ENCODE assay signal across 8 cellular contexts in the genomic region with DNA sequence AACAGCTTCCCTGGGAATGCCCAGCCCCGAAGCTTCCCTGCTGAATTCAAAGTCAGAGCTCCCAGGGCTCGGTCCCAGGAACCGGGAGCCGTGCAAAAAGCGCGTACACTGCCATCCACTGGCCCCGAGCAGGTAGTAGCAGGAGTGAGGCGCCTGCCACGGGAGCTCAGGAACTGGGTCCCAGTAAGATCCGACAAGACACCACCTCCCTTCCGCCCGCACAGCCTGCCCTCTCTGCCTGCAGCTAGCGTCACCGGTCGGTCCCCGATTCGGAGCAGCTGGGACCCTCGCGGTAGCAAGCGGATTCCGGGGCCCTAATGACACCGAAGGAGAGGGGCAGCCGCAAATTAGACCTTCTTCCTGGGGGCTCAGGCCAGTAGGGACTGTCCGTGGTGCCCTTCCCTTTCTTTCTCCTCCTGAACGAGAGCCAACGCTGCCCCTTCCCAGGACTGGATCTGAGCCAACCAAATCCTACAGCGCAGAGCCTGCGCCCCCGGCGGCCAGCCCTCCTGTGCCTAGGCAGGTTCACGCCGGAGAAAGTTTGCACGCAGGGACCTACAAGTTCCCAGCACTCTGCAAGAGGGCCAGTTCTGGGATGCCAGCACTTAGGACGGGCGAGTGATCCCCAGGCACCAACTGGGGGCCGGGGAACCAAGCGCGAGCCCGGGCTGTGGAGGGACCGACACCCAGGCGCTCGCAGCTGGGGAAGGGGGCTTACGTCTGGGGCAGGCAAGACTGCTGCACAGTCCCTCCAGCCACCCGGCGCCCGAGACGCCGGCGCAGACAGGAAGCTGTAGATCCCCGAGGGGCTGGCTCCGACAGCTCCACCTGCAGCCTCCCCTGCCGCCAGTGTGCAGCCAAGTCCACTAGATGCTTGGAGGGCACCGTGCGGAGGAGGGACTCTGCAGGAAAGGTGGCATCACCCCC. TPM values are rescaled to one million over a fixed set of nuclear protein-coding genes. Genes with fewer than 3 reads are reported as not detected.
DNase-seq lines count a peak whose midpoint lies in the region; ATAC-seq, FAIRE-seq and TF ChIP-seq lines count a peak whose summit lies in the region.

No MANE protein-coding gene starts in this region.

- BruUV-seq in K562 (replicated peaks; lab: Mats Ljungman, UMichigan), result no TSS peak

- peaks cover 0 to 13% of the 10 kb centered on the region in 2 experiments; a peak in 2 of 5 replicates for H3K4me1 ChIP-seq in K562 (replicated peaks in 1 of 2; ENCODE audit: control insufficient read depth in 2 of 2, insufficient read depth in 2 of 2, low read length in 2 of 2)

- TF ChIP-seq RAD21 in K562 (CRISPR knock-in tag; conservative IDR thresholded peaks at IDR 0.05 in 1 of 2, IDR thresholded peaks at IDR 0.05 in 1 of 2), result peak in 1 of 2 experiments; percentile 52; a peak in 2 of 4 replicates

- DNase-seq in GM12892 (ENCODE audit: insufficient read length) (peak; percentile 52), NCI-H1092 (lab: John Stamatoyannopoulos, UW) (peak; percentile 63), T-helper 22 cell (ENCODE audit: low read depth) (peak; percentile 23), K562 (ENCODE audit: extremely low read depth in 1 of 4, low spot score in 3 of 4) (peak; percentile 14 to 52 (median 34)), iPS DF 19.7 (ENCODE audit: low read depth, low spot score) (peak; percentile 69), renal cortical epithelial cell (ENCODE audit: low read depth) (peak; percentile 67)
- no peak for DNase-seq in NK-92 treated with Interleukin-12 subunit alpha and Interleukin-12 subunit beta, amount 100 ng/mL, for 24 hours (lab: John Stamatoyannopoulos, UW)

- no peak for TF ChIP-seq EP300 in K562 (IDR thresholded peaks at IDR 0.05; ENCODE audit: low read length)

- 47% methylated on average over 41 of the region's 54 CpGs for WGBS in K562 (ENCODE audit: insufficient coverage, low coverage, missing lambda C conversion rate)

- POLR2A ChIA-PET in K562 (lab: Yijun Ruan, JAX), result interaction anchor here (0.7 to 1.1 kb wide), 2 partner anchors 10 to 87 kb away, joined by 3 to 4 read pairs; no protein-coding TSS in a partner anchor

- TF ChIP-seq POLR2A in GM12892 (IDR thresholded peaks at IDR 0.05; ENCODE audit: low read depth, low read length) (no peak), K562 (conservative IDR thresholded peaks at IDR 0.05) (no peak)

- H3K9ac ChIP-seq in K562 (ENCODE audit: insufficient read depth in 1 of 2, low read depth in 2 of 2, low read length in 2 of 2), result no peak overlapping the region; a peak in 1 of 4 replicates

- no peak overlapping the region for H3K4me3 ChIP-seq in K562

- no peaks in the 10 kb centered on the region for H3K9me1 ChIP-seq in K562 (ENCODE audit: control insufficient read depth, insufficient read depth, low read length)

- H4K20me1 ChIP-seq in K562 (replicated peaks; ENCODE audit: control insufficient read depth, insufficient read depth, low read length), result no peaks in the 10 kb centered on the region

- FAIRE-seq in GM12892 (lab: Jason Lieb, UNC) (peak; percentile 92), K562 (lab: Jason Lieb, UNC) (no peak)

- intact Hi-C loops in K562 (cut with micrococcal nuclease), result loop anchor here (1.0 kb wide), 1 partner anchor 133 kb away; no protein-coding TSS in a partner anchor

- H3K4me2 ChIP-seq in K562 (ENCODE audit: insufficient read depth, low read length), result no peak overlapping the region

- peaks cover 3% of the 10 kb centered on the region; the same call in 1 of the 3 replicates for H3K36me3 ChIP-seq in K562 (ENCODE audit: control insufficient read depth, insufficient read depth, low read length)

- TF ChIP-seq CTCF in K562 (IDR thresholded peaks at IDR 0.05 in 2 of 3, conservative IDR thresholded peaks at IDR 0.05 in 1 of 3; ENCODE audit: insufficient read depth in 2 of 3, low read depth in 1 of 3, low read length in 3 of 3), result peak; percentile 57 to 69 (median 60)

- peak; percentile 84 for ATAC-seq in HG02642 (IDR thresholded peaks at IDR 0.05; ENCODE audit: poor library complexity, unreplicated experiment)
- ATAC-seq in K562, result peak; percentile 97

- in situ Hi-C loops in K562 (cut with MboI), result no loop called here

- CTCF ChIA-PET in K562 (lab: Yijun Ruan, JAX; ENCODE audit: low intra/inter-chr PET ratio), result interaction anchor here (0.9 kb wide), 1 partner anchor 97 kb away, joined by 4 read pairs; no protein-coding TSS in a partner anchor

- no peaks in the 10 kb centered on the region for H3K9me3 ChIP-seq in K562 (replicated peaks; ENCODE audit: control insufficient read depth, insufficient read depth, low read depth, low read length)

- no peak overlapping the region for H3K27ac ChIP-seq in K562 (ENCODE audit: extremely low read depth, low read depth, low read length)

- no peaks in the 10 kb centered on the region for H3K27me3 ChIP-seq in K562 (ENCODE audit: control insufficient read depth in 2 of 2, insufficient read depth in 2 of 2, low read length in 2 of 2)

- no peaks in the 10 kb centered on the region for H3K79me2 ChIP-seq in K562 (ENCODE audit: control insufficient read depth, insufficient read depth, low read length)

- H2AFZ ChIP-seq in K562 (ENCODE audit: low read depth, low read length), result no peak overlapping the region

TF ChIP-seq in K562, 482 proteins besides CTCF, POLR2A, EP300 and RAD21:
- TF ChIP-seq SMC3 (conservative IDR thresholded peaks at IDR 0.05; ENCODE audit: insufficient read depth, low read depth, low read length) (0 out of 2 replicates have a peak, but pooled peaks have one; percentile 14), ARHGAP35 (IDR thresholded peaks at IDR 0.05; ENCODE audit: partially characterized antibody) (no peak), POLR2G (IDR thresholded peaks at IDR 0.05; ENCODE audit: low read depth, low read length) (peak; percentile 73)

RNA-seq across cellular contexts. Expression of a gene that starts 0.9 kb away (rescaled TPM):
- polyA plus RNA-seq in GM12892 (2012; ENCODE audit: missing spikeins), result not detected
- total RNA-seq in K562 (2011; cell fraction: chromatin; rRNA removed; ENCODE audit: low replicate concordance), result 0.09 TPM in 1 of 2 replicates, not detected in the other
- 0.17 TPM in 1 of 2 replicates, not detected in the other for total RNA-seq in K562 (2011; cell fraction: nucleolus; rRNA removed)
- 0.07 and 0.15 TPM in 2 replicates for total RNA-seq in K562 (2011; cell fraction: nucleoplasm; rRNA removed)
- total RNA-seq in K562 (2014; rRNA removed) (0.04 TPM in 1 of 2 replicates, not detected in the other), K562 (2014; rRNA removed; fragmentation: Illumina TruSeq; extraction: Trizol) (0.06 and 0.15 TPM in 2 replicates), K562 (2015; rRNA removed; fragmentation: Illumina TruSeq; extraction: Trizol) (0.04 TPM in 1 of 2 replicates, not detected in the other), K562 (2021) (0.31 TPM in 1 of 2 replicates, not detected in the other), renal cortical epithelial cell (0.15 TPM in 1 of 2 replicates, not detected in the other)
- polyA plus RNA-seq in K562 (2011; rRNA removed) (0.07 and 0.12 TPM in 2 replicates), K562 (2014; fragmentation: Illumina TruSeq; extraction: Trizol) (not detected in 2 replicates), K562 (2014; fragmentation: Nextera tagmentation; extraction: Ambion mirVana) (not detected), K562 (2014; rRNA removed) (0.08 TPM in 1 of 2 replicates, not detected in the other)
- polyA plus RNA-seq in K562 (2011; cell fraction: cytosol; rRNA removed), result 0.07 TPM in 1 of 2 replicates, not detected in the other
- 0.07 and 0.41 TPM in 2 replicates for polyA plus RNA-seq in K562 (2011; cell fraction: nucleus; rRNA removed)
- polyA plus RNA-seq in K562 (2012), result 0.03 and 0.10 TPM in 2 replicates
- 0.18 and 0.21 TPM in 2 replicates for polyA minus RNA-seq in K562 (2011; rRNA and poly(A)+ RNA removed)
- not detected in 2 replicates for polyA minus RNA-seq in K562 (2011; cell fraction: cytosol; rRNA and poly(A)+ RNA removed)
- 0.22 TPM in 1 of 2 replicates, not detected in the other for polyA minus RNA-seq in K562 (2011; cell fraction: nucleus; rRNA and poly(A)+ RNA removed)
